ENCODE assay signal across 15 cellular contexts in the genomic region with DNA sequence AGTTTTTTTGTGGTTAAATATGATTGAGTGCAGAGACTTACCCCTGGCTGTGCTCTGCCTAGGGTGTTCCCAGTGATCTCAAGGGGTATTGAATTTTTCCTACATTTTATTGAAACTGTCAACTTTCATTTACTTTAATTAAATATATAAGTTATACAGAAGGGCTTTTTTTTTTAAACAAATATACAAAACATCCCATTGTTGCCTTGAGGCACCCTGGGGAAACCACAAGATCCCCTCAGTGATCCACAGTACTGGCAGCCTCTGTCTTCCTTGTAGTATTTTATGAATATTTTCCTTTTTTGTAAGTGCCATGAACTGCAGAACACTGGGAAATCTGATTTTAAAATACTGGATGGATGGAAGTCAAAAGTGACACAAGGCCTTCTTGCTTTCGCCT.
"Had no signal": no experiment of that assay in that cellular context is flagged by ENCODE, and none has a peak within 500 bp of the region (broad histone marks: within the 10 kb centered on the region; RNA-seq: fewer than 3 reads in every experiment).

No MANE protein-coding gene starts in this region.

- H3K27ac Mint-ChIP-seq: activated naive CD8-positive, alpha-beta T cell; naive thymus-derived CD4-positive, alpha-beta T cell; WTC11 had no signal

- DNase-seq: activated gamma-delta T cell treated with Interleukin-2 at 50 U/mL for 16 hours; activated T-cell treated with anti-CD3 and anti-CD28 coated beads, Interleukin-2, amount 50 U/mL, for 1 hour; kidney; naive thymus-derived CD4-positive, alpha-beta T cell; stimulated activated CD4-positive, alpha-beta T cell treated with anti-CD3 and anti-CD28 coated beads, Interleukin-2, amount 100 ng/mL, for 48 hours; stimulated activated CD8-positive, alpha-beta memory T cell treated with anti-CD3 and anti-CD28 coated beads, Interleukin-4, amount 100 ng/mL, for 48 hours; stimulated activated naive CD4-positive, alpha-beta T cell; T-helper 9 cell had no signal

- H3K9me3 Mint-ChIP-seq: neural crest cell, WTC11 had no signal

- H3K9me3 ChIP-seq: breast epithelium had no signal

- H3K27ac ChIP-seq: breast epithelium, coronary artery, epithelial cell of prostate had no signal

- H3K4me3 Mint-ChIP-seq: activated naive CD8-positive, alpha-beta T cell; central memory CD8-positive, alpha-beta T cell; naive thymus-derived CD4-positive, alpha-beta T cell; neural crest cell; WTC11 had no signal

- H3K27me3 ChIP-seq: breast epithelium had no signal

- H3K4me3 ChIP-seq: breast epithelium, coronary artery had no signal

- ATAC-seq: naive thymus-derived CD4-positive, alpha-beta T cell had no signal

- H3K4me1 Mint-ChIP-seq: central memory CD8-positive, alpha-beta T cell; naive thymus-derived CD4-positive, alpha-beta T cell had no signal

- H3K36me3 Mint-ChIP-seq: activated naive CD8-positive, alpha-beta T cell; naive thymus-derived CD4-positive, alpha-beta T cell; WTC11 had no signal

- H3K27me3 Mint-ChIP-seq: central memory CD8-positive, alpha-beta T cell had no signal

- H3K36me3 ChIP-seq: breast epithelium had no signal
